ENCODE assay signal across 13 cellular contexts in genomic region chr11:126139541-126140091, GRCh38.
DNase-seq lines count a peak whose midpoint lies in the region; TF ChIP-seq lines count a peak whose summit lies in the region.
"Had no signal": no experiment of that assay in that cellular context is flagged by ENCODE, and none has a peak within 500 bp of the region (broad histone marks: within the 10 kb centered on the region; RNA-seq: fewer than 3 reads in every experiment).

No MANE protein-coding gene starts in this region.

- H3K23ac ChIP-seq in mesenchymal stem cell (ENCODE audit: low read length in 2 of 2): no peak overlapping the region

- no peak overlapping the region for H2BK120ac ChIP-seq in mesenchymal stem cell (ENCODE audit: low read depth, low read length)

- DNase-seq in NCI-H82 (lab: John Stamatoyannopoulos, UW): peak; percentile 33
- no peak for DNase-seq in NCI-H82 treated with DMSO at 0.1 percent for 48 hours (lab: John Stamatoyannopoulos, UW; ENCODE audit: unreplicated experiment)
- DNase-seq in cerebellum (ENCODE audit: low spot score): peak; percentile 77
- peak; percentile 55 for DNase-seq in mesenchymal stem cell
- DNase-seq in transverse colon: no peak
- DNase-seq in cortex of kidney (lab: John Stamatoyannopoulos, UW): no peak
- no peak for DNase-seq in glutamatergic neuron
- no peak for DNase-seq in activated T-cell treated with anti-CD3 and anti-CD28 coated beads for 4 hours
- DNase-seq: activated CD4-positive, alpha-beta T cell treated with anti-CD3 and anti-CD28 coated beads for 4 hours; DMS153; pancreas; SHP77 had no signal

- peak overlapping the region; percentile 69 for H3K9ac ChIP-seq in mesenchymal stem cell (ENCODE audit: low read length)

- peaks cover 5% of the 10 kb centered on the region for H3K27me3 Mint-ChIP-seq in glutamatergic neuron (ENCODE audit: unreplicated experiment)

- intact Hi-C loops in transverse colon (cut with DNase I; ENCODE audit: low total_unique reads): loop anchor here (10.0 kb wide), 1 partner anchor 75 kb away; the partner anchor contains the start of gene CDON

- peak overlapping the region; percentile 41 for H4K8ac ChIP-seq in mesenchymal stem cell (ENCODE audit: low read length)

- H3K4me1 ChIP-seq in mesenchymal stem cell (ENCODE audit: control insufficient read depth, insufficient read depth, low read depth, low read length): peaks cover 17% of the 10 kb centered on the region
- H3K4me1 ChIP-seq in transverse colon: peaks cover 7 to 53% (median 19%) of the 10 kb centered on the region in 4 donors

- no peak overlapping the region for H2AK5ac ChIP-seq in mesenchymal stem cell (ENCODE audit: low read length, severe bottlenecking)

- no peak for TF ChIP-seq POLR2A in transverse colon (IDR thresholded peaks at IDR 0.05)

- H2BK5ac ChIP-seq in mesenchymal stem cell (ENCODE audit: low read depth, low read length, poor library complexity, severe bottlenecking): no peak overlapping the region

- in situ Hi-C loops in transverse colon (cut with MboI; ENCODE audit: low pct_ligation_motif_present in 1 of 4, low pct_unique_long_range_greater_than_20kb in 1 of 4, low sequenced_read_pairs in 3 of 4): no loop called here

- H3K9me3 ChIP-seq in mesenchymal stem cell (ENCODE audit: control insufficient read depth, low read length) (no peaks in the 10 kb centered on the region), transverse colon (no peaks in the 10 kb centered on the region)
- H3K9me3 ChIP-seq: pancreas had no signal

- H2AFZ ChIP-seq in mesenchymal stem cell (ENCODE audit: low read depth, low read length): no peak overlapping the region

- no peaks in the 10 kb centered on the region for H3K79me1 ChIP-seq in mesenchymal stem cell (replicated peaks; ENCODE audit: low read length, poor library complexity, severe bottlenecking)

- peak overlapping the region; percentile 85 for H2BK12ac ChIP-seq in mesenchymal stem cell (ENCODE audit: low read length in 2 of 2)

- H3K18ac ChIP-seq in mesenchymal stem cell (ENCODE audit: low read depth in 1 of 2, low read length in 2 of 2): peak overlapping the region; percentile 67 to 83

- H4K91ac ChIP-seq in mesenchymal stem cell (ENCODE audit: low read length): no peak overlapping the region

- TF ChIP-seq EP300 in transverse colon (IDR thresholded peaks at IDR 0.05; ENCODE audit: low read depth): no peak

- peaks cover 0 to 73% of the 10 kb centered on the region in 2 experiments for H3K27me3 ChIP-seq in mesenchymal stem cell (ENCODE audit: control insufficient read depth in 1 of 2, insufficient read depth in 1 of 2, low read length in 2 of 2)
- H3K27me3 ChIP-seq in transverse colon: no peaks in the 10 kb centered on the region
- H3K27me3 ChIP-seq: pancreas had no signal

- H3K36me3 Mint-ChIP-seq in glutamatergic neuron (ENCODE audit: unreplicated experiment): no peaks in the 10 kb centered on the region

- H3K27ac Mint-ChIP-seq in glutamatergic neuron (ENCODE audit: unreplicated experiment): no peak overlapping the region

- H3K4me3 Mint-ChIP-seq in glutamatergic neuron (ENCODE audit: unreplicated experiment): no peak overlapping the region

- H3K4me1 Mint-ChIP-seq in glutamatergic neuron (ENCODE audit: low read depth, unreplicated experiment): peaks cover 6% of the 10 kb centered on the region

- peak overlapping the region in 1 of 2 experiments; percentile 66 for H3K4ac ChIP-seq in mesenchymal stem cell (ENCODE audit: low read depth in 1 of 2, low read length in 2 of 2)

- H2BK15ac ChIP-seq in mesenchymal stem cell (ENCODE audit: low read depth, poor library complexity, severe bottlenecking): no peak overlapping the region

- H3K36me3 ChIP-seq in mesenchymal stem cell (ENCODE audit: control insufficient read depth in 1 of 2, insufficient read depth in 2 of 2, low read depth in 1 of 2, low read length in 2 of 2) (no peaks in the 10 kb centered on the region), transverse colon (no peaks in the 10 kb centered on the region)
- H3K36me3 ChIP-seq: pancreas had no signal

- peaks cover 2% of the 10 kb centered on the region for H3K9me3 Mint-ChIP-seq in glutamatergic neuron (ENCODE audit: unreplicated experiment)

- H3K4me3 ChIP-seq in mesenchymal stem cell (ENCODE audit: insufficient read depth in 1 of 2, low read depth in 1 of 2, low read length in 2 of 2): peak overlapping the region in 1 of 2 experiments; percentile 58
- H3K4me3 ChIP-seq in transverse colon: no peak overlapping the region
- H3K4me3 ChIP-seq: K562, pancreas had no signal

- 4% methylated on average over 3 of the region's 5 CpGs for WGBS in mesenchymal stem cell
- WGBS in transverse colon (ENCODE audit: low coverage in 1 of 2), 2 donors: 55 to 58% methylated on average over 3 to 5 of the region's 5 CpGs

- TF ChIP-seq CTCF in transverse colon (IDR thresholded peaks at IDR 0.05) (no peak), glutamatergic neuron (IDR thresholded peaks at IDR 0.05; ENCODE audit: partially characterized antibody, unreplicated experiment) (no peak)

- H3K4me2 ChIP-seq in mesenchymal stem cell (ENCODE audit: low read length, poor library complexity, severe bottlenecking): no peak overlapping the region

- H3K14ac ChIP-seq in mesenchymal stem cell (ENCODE audit: low read length in 2 of 2): no peak overlapping the region

- H3K27ac ChIP-seq in mesenchymal stem cell (ENCODE audit: low read length, poor library complexity, severe bottlenecking): no peak overlapping the region
- peak overlapping the region; percentile 33 to 82 (median 75) for H3K27ac ChIP-seq in transverse colon

Comparison
In these comparisons a context has a peak if more than half of its experiments do, and no peak if none do; other contexts are left out.
1. DNase-seq: peak in NCI-H82 (single experiment), cerebellum (single experiment) and mesenchymal stem cell (single experiment); none in NCI-H82 treated with DMSO at 0.1 percent for 48 hours (single experiment), transverse colon (single experiment), cortex of kidney (single experiment), glutamatergic neuron (single experiment) and activated T-cell treated with anti-CD3 and anti-CD28 coated beads for 4 hours (single experiment).